In genomic region chr14:64704743-64705405, GRCh38 we compare ENCODE assay signal across 1 cellular context.
TF ChIP-seq lines count a peak whose summit lies in the region.

No MANE protein-coding gene starts in this region.

TF ChIP-seq in HepG2, 621 proteins besides CTCF, POLR2A, EP300 and RAD21 (continued from another document and continues in another):
- 0 out of 2 replicates have a peak, but pooled peaks have one; percentile 11 for TF ChIP-seq ZNF503 (CRISPR knock-in tag; IDR thresholded peaks at IDR 0.05)
- no peak for TF ChIP-seq SNAPC2 (CRISPR knock-in tag; IDR thresholded peaks at IDR 0.05)
- TF ChIP-seq ZNF784 (CRISPR knock-in tag; IDR thresholded peaks at IDR 0.05; ENCODE audit: borderline replicate concordance), result no peak
- no peak for TF ChIP-seq ZNF691 (CRISPR knock-in tag; IDR thresholded peaks at IDR 0.05; ENCODE audit: borderline replicate concordance, low read depth)
- no peak for TF ChIP-seq JUND (CRISPR knock-in tag; IDR thresholded peaks at IDR 0.05)
- no peak for TF ChIP-seq AHDC1 (CRISPR knock-in tag; IDR thresholded peaks at IDR 0.05; ENCODE audit: borderline replicate concordance)
- TF ChIP-seq ATF1 (CRISPR knock-in tag; IDR thresholded peaks at IDR 0.05), result no peak
- TF ChIP-seq PREB (CRISPR knock-in tag; IDR thresholded peaks at IDR 0.05), result no peak
- TF ChIP-seq TGIF2 (CRISPR knock-in tag; IDR thresholded peaks at IDR 0.05), result no peak
- no peak for TF ChIP-seq ZNF598 (CRISPR knock-in tag; IDR thresholded peaks at IDR 0.05; ENCODE audit: borderline replicate concordance)
- TF ChIP-seq ZIK1 (CRISPR knock-in tag; IDR thresholded peaks at IDR 0.05; ENCODE audit: borderline replicate concordance, low read depth), result no peak
- no peak for TF ChIP-seq ZBTB38 (CRISPR knock-in tag; IDR thresholded peaks at IDR 0.05)
- no peak for TF ChIP-seq RBM22 (optimal IDR thresholded peaks at IDR 0.05; ENCODE audit: low read length)
- peak; percentile 33; the same call in 1 of the 2 replicates for TF ChIP-seq THAP7 (CRISPR knock-in tag; IDR thresholded peaks at IDR 0.05)
- no peak for TF ChIP-seq ZNF383 (CRISPR knock-in tag; IDR thresholded peaks at IDR 0.05; ENCODE audit: borderline replicate concordance)
- no peak for TF ChIP-seq ZNF44 (CRISPR knock-in tag; IDR thresholded peaks at IDR 0.05)
- no peak for TF ChIP-seq KAT7 (CRISPR knock-in tag; IDR thresholded peaks at IDR 0.05; ENCODE audit: borderline replicate concordance)
- TF ChIP-seq ZNF687 (CRISPR knock-in tag; IDR thresholded peaks at IDR 0.05), result peak; percentile 45
- no peak for TF ChIP-seq SALL1 (CRISPR knock-in tag; IDR thresholded peaks at IDR 0.05)
- TF ChIP-seq FOXM1 (CRISPR knock-in tag; IDR thresholded peaks at IDR 0.05), result no peak
- TF ChIP-seq HNRNPK (IDR thresholded peaks at IDR 0.05; ENCODE audit: low read depth, low read length, poor library complexity, severe bottlenecking), result no peak
- no peak for TF ChIP-seq ZNF549 (CRISPR knock-in tag; IDR thresholded peaks at IDR 0.05)
- TF ChIP-seq ZFP36 (IDR thresholded peaks at IDR 0.05; ENCODE audit: borderline replicate concordance, low read depth, low read length, partially characterized antibody), result no peak
- TF ChIP-seq MATR3 (CRISPR knock-in tag; IDR thresholded peaks at IDR 0.05), result no peak
- no peak for TF ChIP-seq DRAP1 (CRISPR knock-in tag; IDR thresholded peaks at IDR 0.05)
- no peak for TF ChIP-seq ZNF441 (CRISPR knock-in tag; IDR thresholded peaks at IDR 0.05; ENCODE audit: borderline replicate concordance)
- TF ChIP-seq KMT2B (CRISPR knock-in tag; IDR thresholded peaks at IDR 0.05), result peak; percentile 12; the same call in 1 of the 2 replicates
- TF ChIP-seq NR0B2 (CRISPR knock-in tag; IDR thresholded peaks at IDR 0.05), result no peak
- no peak for TF ChIP-seq SKI (IDR thresholded peaks at IDR 0.05; ENCODE audit: partially characterized antibody)
- no peak for TF ChIP-seq ZNF773 (CRISPR knock-in tag; IDR thresholded peaks at IDR 0.05; ENCODE audit: borderline replicate concordance)
- TF ChIP-seq MLX (CRISPR knock-in tag; IDR thresholded peaks at IDR 0.05), result no peak
- TF ChIP-seq CERS6 (CRISPR knock-in tag; IDR thresholded peaks at IDR 0.05), result no peak
- no peak for TF ChIP-seq ELF4 (CRISPR knock-in tag; IDR thresholded peaks at IDR 0.05; ENCODE audit: borderline replicate concordance)
- no peak for TF ChIP-seq TBX3 (IDR thresholded peaks at IDR 0.05; ENCODE audit: borderline replicate concordance)
- no peak for TF ChIP-seq THAP11 (CRISPR knock-in tag; IDR thresholded peaks at IDR 0.05)
- TF ChIP-seq ZNF367 (CRISPR knock-in tag; IDR thresholded peaks at IDR 0.05; ENCODE audit: borderline replicate concordance), result no peak
- TF ChIP-seq E2F1 (CRISPR knock-in tag; IDR thresholded peaks at IDR 0.05), result no peak
- no peak for TF ChIP-seq NFE2L2 (IDR thresholded peaks at IDR 0.05; ENCODE audit: low read length)
- TF ChIP-seq NR1H2 (CRISPR knock-in tag; IDR thresholded peaks at IDR 0.05; ENCODE audit: borderline replicate concordance, low read depth), result no peak
- no peak for TF ChIP-seq ZNF121 (CRISPR knock-in tag; IDR thresholded peaks at IDR 0.05)
